Comparison of ENCODE assay signal across 8 cellular contexts in genomic region chr16:53549970-53550406, GRCh38. TPM values are rescaled to one million over a fixed set of nuclear protein-coding genes. Genes with fewer than 3 reads are reported as not detected.
DNase-seq lines count a peak whose midpoint lies in the region; ATAC-seq and TF ChIP-seq lines count a peak whose summit lies in the region.

No MANE protein-coding gene starts in this region.

- no peak overlapping the region for H3K27ac ChIP-seq in ACC112 (ENCODE audit: low read depth, low read length)

- no peaks in the 10 kb centered on the region for H3K27me3 ChIP-seq in ACC112 (ENCODE audit: insufficient read depth, low read length)

- no peaks in the 10 kb centered on the region for H3K9me3 Mint-ChIP-seq in WTC11

- peaks cover 17% of the 10 kb centered on the region for H3K4me1 ChIP-seq in ACC112 (ENCODE audit: control insufficient read depth, insufficient read depth, low read length, unreplicated experiment)

- no peak overlapping the region for H3K4me3 Mint-ChIP-seq in WTC11

- H3K27ac Mint-ChIP-seq in WTC11, result no peak overlapping the region

- H3K36me3 ChIP-seq in ACC112 (ENCODE audit: insufficient read depth, low read length), result no peaks in the 10 kb centered on the region

- ATAC-seq in GM18505 (IDR thresholded peaks at IDR 0.05; ENCODE audit: unreplicated experiment), result peak; percentile 73
- ATAC-seq in HG03095 (IDR thresholded peaks at IDR 0.05; ENCODE audit: unreplicated experiment), result peak; percentile 85
- ATAC-seq in WTC11, result peak; percentile 65
- peak; percentile 95 for ATAC-seq in left lobe of liver

- H3K79me2 ChIP-seq in ACC112 (ENCODE audit: control insufficient read depth, insufficient read depth, low read length, unreplicated experiment), result no peaks in the 10 kb centered on the region

- H3K4me1 Mint-ChIP-seq in WTC11, result peaks cover 29% of the 10 kb centered on the region

- CTCF ChIA-PET in WTC11 (lab: Charles Lee), result interaction anchor here (0.6 to 1.9 kb wide), 54 partner anchors 9 to 1708 kb away, joined by 3 to 15 read pairs (median 4); partner anchors contain the start of genes AKTIP, FTO, IRX3 and RPGRIP1L

- peak overlapping the region; percentile 55 for H2AFZ ChIP-seq in ACC112 (ENCODE audit: low read length, unreplicated experiment)

- peak; percentile 78 for DNase-seq in NCI-H2227 (lab: John Stamatoyannopoulos, UW; ENCODE audit: unreplicated experiment)
- peak; percentile 47 for DNase-seq in WTC11 (ENCODE audit: low spot score)
- peak; percentile 31 for DNase-seq in cerebellum (ENCODE audit: low spot score)
- DNase-seq in left lobe of liver (ENCODE audit: low spot score), result peak; percentile 54
- peak; percentile 54 for DNase-seq in stimulated activated CD4-positive, alpha-beta T cell treated with anti-CD3 and anti-CD28 coated beads, Interleukin-4, amount 100 ng/mL, for 24 hours

- POLR2A ChIA-PET in WTC11 (lab: Charles Lee), result no interaction called here

- H3K36me3 Mint-ChIP-seq in WTC11, result no peaks in the 10 kb centered on the region

- no peak overlapping the region for H3K4me3 ChIP-seq in ACC112 (ENCODE audit: low read depth, low read length)

- TF ChIP-seq CTCF in WTC11 (IDR thresholded peaks at IDR 0.05), result 0 out of 2 replicates have a peak, but pooled peaks have one; percentile 13

- TF ChIP-seq POLR2A in GM18505 (IDR thresholded peaks at IDR 0.05; ENCODE audit: borderline replicate concordance, extremely low read depth, insufficient read depth, insufficient read length), result no peak

- peaks cover 25% of the 10 kb centered on the region for H3K27me3 Mint-ChIP-seq in WTC11 (ENCODE audit: low read depth)

TF ChIP-seq in WTC11, 78 proteins besides CTCF, POLR2A, EP300 and RAD21:
- TF ChIP-seq, protein P1, sequence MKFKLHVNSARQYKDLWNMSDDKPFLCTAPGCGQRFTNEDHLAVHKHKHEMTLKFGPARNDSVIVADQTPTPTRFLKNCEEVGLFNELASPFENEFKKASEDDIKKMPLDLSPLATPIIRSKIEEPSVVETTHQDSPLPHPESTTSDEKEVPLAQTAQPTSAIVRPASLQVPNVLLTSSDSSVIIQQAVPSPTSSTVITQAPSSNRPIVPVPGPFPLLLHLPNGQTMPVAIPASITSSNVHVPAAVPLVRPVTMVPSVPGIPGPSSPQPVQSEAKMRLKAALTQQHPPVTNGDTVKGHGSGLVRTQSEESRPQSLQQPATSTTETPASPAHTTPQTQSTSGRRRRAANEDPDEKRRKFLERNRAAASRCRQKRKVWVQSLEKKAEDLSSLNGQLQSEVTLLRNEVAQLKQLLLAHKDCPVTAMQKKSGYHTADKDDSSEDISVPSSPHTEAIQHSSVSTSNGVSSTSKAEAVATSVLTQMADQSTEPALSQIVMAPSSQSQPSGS (CRISPR knock-in tag; IDR thresholded peaks at IDR 0.05; ENCODE audit: borderline replicate concordance, low read depth), result no peak
- TF ChIP-seq, protein P2, sequence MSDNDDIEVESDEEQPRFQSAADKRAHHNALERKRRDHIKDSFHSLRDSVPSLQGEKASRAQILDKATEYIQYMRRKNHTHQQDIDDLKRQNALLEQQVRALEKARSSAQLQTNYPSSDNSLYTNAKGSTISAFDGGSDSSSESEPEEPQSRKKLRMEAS (CRISPR knock-in tag; IDR thresholded peaks at IDR 0.05), result peak; percentile 91

RNA-seq across cellular contexts. Expression of gene AKTIP, which starts 47.0 kb away (rescaled TPM):
- total RNA-seq in WTC11 (2021), result 19.9 TPM in 3 replicates
- 46.1 TPM for total RNA-seq in cerebellum
- 25.7 TPM for total RNA-seq in left lobe of liver
